In the genomic region with DNA sequence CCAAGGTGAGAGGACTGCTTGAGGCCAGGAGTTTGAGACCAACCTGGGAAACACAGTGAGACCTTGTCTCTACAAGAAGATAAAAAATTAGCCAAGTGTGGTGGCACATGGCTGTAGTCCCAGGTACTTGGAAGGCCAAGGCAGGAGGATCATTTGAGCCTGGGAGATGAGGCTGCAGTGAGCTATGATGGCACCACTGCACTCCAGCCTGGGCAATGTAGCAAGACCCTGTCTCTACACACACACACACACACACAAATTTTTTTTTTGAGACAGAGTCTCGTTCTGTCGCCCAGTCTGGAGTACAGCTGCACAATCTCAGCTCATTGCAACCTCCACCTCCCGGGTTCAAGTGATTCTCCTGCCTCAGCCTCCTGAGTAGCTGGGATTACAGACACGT, we compare ENCODE assay signal across 20 cellular contexts. TPM values are rescaled to one million over a fixed set of nuclear protein-coding genes. Genes with fewer than 3 reads are reported as not detected.
"Had no signal": no experiment of that assay in that cellular context is flagged by ENCODE, and none has a peak within 500 bp of the region (broad histone marks: within the 10 kb centered on the region; RNA-seq: fewer than 3 reads in every experiment).

No MANE protein-coding gene starts in this region.

RNA-seq across cellular contexts. Expression of a gene that starts 30.4 kb away (rescaled TPM):
- total RNA-seq: chondrocyte, colonic mucosa, dermis microvascular lymphatic vessel endothelial cell, endodermal cell, esophagus mucosa, esophagus squamous epithelium, gastrocnemius medialis, glomerular endothelial cell, heart right ventricle, kidney epithelial cell, left cardiac atrium, left lung, left ventricle myocardium superior, lower leg skin, lower lobe of right lung, lung microvascular endothelial cell, mesenteric fat pad, mononuclear cell, mucosa of gallbladder had no signal
- polyA plus RNA-seq: heart right ventricle, keratinocyte had no signal
